Comparison of ENCODE assay signal across 30 cellular contexts in the genomic region with DNA sequence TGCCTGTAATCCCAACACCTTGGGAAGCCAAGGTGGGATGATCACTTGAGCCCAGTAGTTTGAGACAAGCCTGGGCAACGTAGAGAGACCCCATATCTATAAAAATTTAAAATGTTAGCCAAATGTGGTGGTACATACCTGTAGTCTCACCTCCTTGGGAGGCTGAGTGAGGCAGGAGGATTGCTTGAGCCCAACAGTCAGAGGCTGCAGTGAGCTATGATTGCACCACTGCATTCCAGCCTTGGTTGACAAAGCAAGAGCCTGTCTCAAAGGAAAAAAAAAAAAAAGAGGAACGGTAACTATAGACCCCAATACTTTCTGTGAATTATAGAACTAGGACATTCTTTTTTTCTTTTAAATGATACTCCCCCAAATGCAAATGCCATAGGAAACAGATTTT. TPM values are rescaled to one million over a fixed set of nuclear protein-coding genes. Genes with fewer than 3 reads are reported as not detected.
DNase-seq lines count a peak whose midpoint lies in the region; ATAC-seq, FAIRE-seq and TF ChIP-seq lines count a peak whose summit lies in the region.
"Had no signal": no experiment of that assay in that cellular context is flagged by ENCODE, and none has a peak within 500 bp of the region (broad histone marks: within the 10 kb centered on the region; RNA-seq: fewer than 3 reads in every experiment).

No MANE protein-coding gene starts in this region.

- H3K4me2 ChIP-seq in HepG2 (ENCODE audit: low read depth, low read length) = no peak overlapping the region
- H3K4me2 ChIP-seq: BLaER1 treated with 17β-estradiol and CSF1 and Interleukin-3, amounts not matched to agents 10 nM and 100 nM had no signal

- H3K36me3 Mint-ChIP-seq in Calu3 (ENCODE audit: insufficient read depth, unreplicated experiment) = peaks cover 53% of the 10 kb centered on the region
- peaks cover 0 to 1% of the 10 kb centered on the region in 2 donors for H3K36me3 Mint-ChIP-seq in activated T-cell treated with anti-CD3 and anti-CD28 coated beads, Interleukin-2, amount 50 U/mL, for 72 hours (ENCODE audit: insufficient read depth in 2 of 2)
- H3K36me3 Mint-ChIP-seq: CD8-positive, alpha-beta T cell had no signal

- no TSS peak for BruUV-seq in Calu3 (replicated peaks; lab: Mats Ljungman, UMichigan)
- no TSS peak for BruUV-seq in HepG2 (replicated peaks; lab: Mats Ljungman, UMichigan)

- no peak for TF ChIP-seq RAD21 in HepG2 (CRISPR knock-in tag; IDR thresholded peaks at IDR 0.05)

- in situ Hi-C loops in HepG2 (cut with HindIII; ENCODE audit: extremely low pct_ligation_motif_present, low pct_unique_long_range_greater_than_20kb) = no loop called here

- TF ChIP-seq CTCF in Calu3 (IDR thresholded peaks at IDR 0.05; ENCODE audit: unreplicated experiment) = no peak
- TF ChIP-seq CTCF in RWPE2 (IDR thresholded peaks at IDR 0.05; ENCODE audit: poor library complexity, severe bottlenecking) = no peak
- TF ChIP-seq CTCF in HepG2 (CRISPR knock-in tag; IDR thresholded peaks at IDR 0.05) = no peak
- TF ChIP-seq CTCF in upper lobe of left lung (IDR thresholded peaks at IDR 0.05) = no peak

- H3K4me1 Mint-ChIP-seq in Calu3 (ENCODE audit: low read depth, unreplicated experiment) = peaks cover 64% of the 10 kb centered on the region
- H3K4me1 Mint-ChIP-seq in activated T-cell treated with anti-CD3 and anti-CD28 coated beads, Interleukin-2, amount 50 U/mL, for 72 hours (ENCODE audit: low read depth) = no peaks in the 10 kb centered on the region

- H4K20me1 ChIP-seq in HepG2 (ENCODE audit: insufficient read depth, low read length) = no peaks in the 10 kb centered on the region

- H3K9ac ChIP-seq in HepG2 (ENCODE audit: insufficient read depth, low read depth, low read length) = no peak overlapping the region
- H3K9ac ChIP-seq: BLaER1 treated with 17β-estradiol and CSF1 and Interleukin-3, amounts not matched to agents 10 nM and 100 nM had no signal

- intact Hi-C loops in Calu3 (cut with micrococcal nuclease; ENCODE audit: unreplicated experiment) = no loop called here
- intact Hi-C loops in HepG2 (cut with micrococcal nuclease; ENCODE audit: unreplicated experiment) = no loop called here

- no peaks in the 10 kb centered on the region for H3K27me3 Mint-ChIP-seq in Calu3 (ENCODE audit: unreplicated experiment)
- peaks cover 28% of the 10 kb centered on the region for H3K27me3 Mint-ChIP-seq in activated T-cell treated with anti-CD3 and anti-CD28 coated beads, Interleukin-2, amount 50 U/mL, for 72 hours (ENCODE audit: low read depth)

- DNase-seq in Calu3 = no peak
- DNase-seq in RWPE2 (ENCODE audit: low spot score) = no peak
- DNase-seq in HepG2 (ENCODE audit: low spot score) = no peak
- no peak for DNase-seq in upper lobe of left lung
- no peak for DNase-seq in activated T-cell treated with anti-CD3 and anti-CD28 coated beads, Interleukin-2, amount 50 U/mL, for 72 hours
- DNase-seq in activated effector memory CD4-positive, alpha-beta T cell treated with Interleukin-2 at 50 U/mL for 16 hours = no peak
- DNase-seq in NCI-H187 (lab: John Stamatoyannopoulos, UW) = no peak
- DNase-seq: AML-193; Caco-2; CD8-positive, alpha-beta T cell; DMS 273 treated with DMSO at 0.1 percent for 48 hours; DMS79; EL; GDM1; GOT3; NCI-H1105; NCI-H1436 treated with DMSO at 0.1 percent for 48 hours; NCI-H1930; NCI-H2107; NCI-H446; NCI-H524 treated with DMSO at 0.1 percent for 48 hours; NK-92 treated with Interleukin-12 subunit alpha and Interleukin-12 subunit beta, amount 100 ng/mL, for 24 hours; SHP77 had no signal

- no peaks in the 10 kb centered on the region for H3K9me3 Mint-ChIP-seq in Calu3 (ENCODE audit: low read depth, unreplicated experiment)
- peaks cover 0 to 2% of the 10 kb centered on the region in 2 donors for H3K9me3 Mint-ChIP-seq in activated T-cell treated with anti-CD3 and anti-CD28 coated beads, Interleukin-2, amount 50 U/mL, for 72 hours
- H3K9me3 Mint-ChIP-seq: CD8-positive, alpha-beta T cell had no signal

- TF ChIP-seq EP300 in HepG2 (IDR thresholded peaks at IDR 0.05; ENCODE audit: low read depth in 2 of 2, low read length in 2 of 2) = no peak
- no peak for TF ChIP-seq EP300 in HepG2 (CRISPR knock-in tag; IDR thresholded peaks at IDR 0.05; ENCODE audit: borderline replicate concordance)
- TF ChIP-seq EP300 in upper lobe of left lung (IDR thresholded peaks at IDR 0.05) = no peak

- TF ChIP-seq POLR2A in HepG2 (IDR thresholded peaks at IDR 0.05; ENCODE audit: insufficient read depth in 1 of 2, low read depth in 2 of 2, low read length in 2 of 2) = no peak
- no peak for TF ChIP-seq POLR2A in upper lobe of left lung (IDR thresholded peaks at IDR 0.05)

- H3K9me3 ChIP-seq in RWPE2 (ENCODE audit: severe bottlenecking) (no peaks in the 10 kb centered on the region), HepG2 (ENCODE audit: low read length) (no peaks in the 10 kb centered on the region), upper lobe of left lung (no peaks in the 10 kb centered on the region)
- H3K9me3 ChIP-seq: Caco-2, HAP-1 had no signal

- CTCF ChIA-PET in Calu3 (lab: Charles Lee) (interaction anchor here (0.7 to 1.3 kb wide), 5 partner anchors 13 to 473 kb away, joined by 3 to 7 read pairs (median 4); no protein-coding TSS in a partner anchor), HepG2 (lab: Yijun Ruan, JAX; ENCODE audit: low intra/inter-chr PET ratio, low total read pairs) (no interaction called here)

- no peak overlapping the region for H3K4me3 Mint-ChIP-seq in Calu3 (ENCODE audit: low read depth, unreplicated experiment)
- no peak overlapping the region for H3K4me3 Mint-ChIP-seq in activated T-cell treated with anti-CD3 and anti-CD28 coated beads, Interleukin-2, amount 50 U/mL, for 72 hours
- H3K4me3 Mint-ChIP-seq: CD8-positive, alpha-beta T cell had no signal

- POLR2A ChIA-PET in HepG2 (lab: Yijun Ruan, JAX) = no interaction called here

- peak overlapping the region; percentile 50 for H3K27ac Mint-ChIP-seq in Calu3 (ENCODE audit: unreplicated experiment)
- H3K27ac Mint-ChIP-seq in activated T-cell treated with anti-CD3 and anti-CD28 coated beads, Interleukin-2, amount 50 U/mL, for 72 hours = no peak overlapping the region
- H3K27ac Mint-ChIP-seq: CD8-positive, alpha-beta T cell had no signal

- no peaks in the 10 kb centered on the region for H3K36me3 ChIP-seq in RWPE2 (ENCODE audit: low read depth)
- no peaks in the 10 kb centered on the region for H3K36me3 ChIP-seq in HepG2 (replicated peaks in 1 of 2; ENCODE audit: control insufficient read depth in 1 of 2, insufficient read depth in 2 of 2, low read length in 2 of 2)
- no peaks in the 10 kb centered on the region for H3K36me3 ChIP-seq in upper lobe of left lung
- H3K36me3 ChIP-seq: BLaER1 treated with 17β-estradiol and CSF1 and Interleukin-3, amounts not matched to agents 10 nM and 100 nM; HAP-1 had no signal

- no peaks in the 10 kb centered on the region for H3K27me3 ChIP-seq in RWPE2 (ENCODE audit: insufficient read depth, poor library complexity, severe bottlenecking)
- peaks cover 4 to 19% of the 10 kb centered on the region in 2 experiments; a peak in 4 of 5 replicates for H3K27me3 ChIP-seq in HepG2 (ENCODE audit: control insufficient read depth in 1 of 2, insufficient read depth in 2 of 2, low read length in 2 of 2)
- peaks cover 0 to under 1% (median 0%) of the 10 kb centered on the region in 4 donors for H3K27me3 ChIP-seq in upper lobe of left lung

- FAIRE-seq in HepG2 (lab: Jason Lieb, UNC) = no peak
- FAIRE-seq: A204.1, GM12878 had no signal

- H3K4me1 ChIP-seq in RWPE2 (ENCODE audit: insufficient read depth, poor library complexity, severe bottlenecking) (peaks cover 16% of the 10 kb centered on the region), HepG2 (ENCODE audit: insufficient read depth, low read length) (no peaks in the 10 kb centered on the region), upper lobe of left lung (peaks cover 0 to 20% (median 8%) of the 10 kb centered on the region in 4 donors)
- H3K4me1 ChIP-seq: Caco-2 had no signal

- H3K4me3 ChIP-seq in RWPE2 (ENCODE audit: severe bottlenecking) = no peak overlapping the region
- no peak overlapping the region for H3K4me3 ChIP-seq in HepG2 (replicated peaks in 1 of 3; ENCODE audit: insufficient read depth in 1 of 3, low read depth in 2 of 3, low read length in 3 of 3)
- no peak overlapping the region for H3K4me3 ChIP-seq in upper lobe of left lung
- H3K4me3 ChIP-seq: BLaER1 treated with 17β-estradiol and CSF1 and Interleukin-3, amounts not matched to agents 10 nM and 100 nM; GM12878; HAP-1 had no signal

- no peak overlapping the region for H2AFZ ChIP-seq in HepG2 (ENCODE audit: low read length)

- no peaks in the 10 kb centered on the region for H3K79me2 ChIP-seq in HepG2 (ENCODE audit: insufficient read depth, low read length)

- 2% methylated on average over 2 of the region's 2 CpGs for WGBS in HepG2 (ENCODE audit: low lambda C conversion rate)
- WGBS in upper lobe of left lung, 2 donors = 49 to 68% methylated on average over 2 of the region's 2 CpGs

- ATAC-seq in RWPE2 (ENCODE audit: low read depth) (no peak), HepG2 (no peak), upper lobe of left lung (ENCODE audit: low FRiP score in 2 of 2) (no peak)
- no peak for ATAC-seq in activated T-cell treated with anti-CD3 and anti-CD28 coated beads, Interleukin-2, amount 50 U/mL, for 72 hours (replicated peaks in 1 of 2)
- ATAC-seq: CD8-positive, alpha-beta T cell; GM12878; PC-3 had no signal

- H3K27ac ChIP-seq in RWPE2 (ENCODE audit: poor library complexity, severe bottlenecking) (peak overlapping the region; percentile 41), HepG2 (ENCODE audit: extremely low read length, insufficient read depth, low read length) (no peak overlapping the region), upper lobe of left lung (peak overlapping the region in 3 of 4 donors; percentile 38 to 71 (median 54))
- H3K27ac ChIP-seq: BLaER1 treated with 17β-estradiol and CSF1 and Interleukin-3, amounts not matched to agents 10 nM and 100 nM had no signal

RNA-seq across cellular contexts. Expression of gene TMC5, which starts 1.8 kb away (rescaled TPM):
- total RNA-seq in Calu3 (2022) (117 and 149 TPM in 2 replicates), HepG2 (2016; rRNA removed; fragmentation: Illumina TruSeq; extraction: Trizol) (0.09 and 0.34 TPM in 2 replicates), upper lobe of left lung (10 to 100 TPM; 37.1 to 99.5 (median 62.4) TPM)
- total RNA-seq in HepG2 (2016; cell fraction: cytosol; rRNA removed; fragmentation: Illumina TruSeq; extraction: Trizol; ENCODE audit: low read depth) = 0.30 TPM in 1 of 2 replicates, not detected in the other
- total RNA-seq in HepG2 (2016; cell fraction: insoluble cytoplasmic fraction; rRNA removed; fragmentation: Illumina TruSeq; extraction: Trizol) = not detected in 2 replicates
- 0.09 and 0.10 TPM in 2 replicates for total RNA-seq in HepG2 (2016; cell fraction: membrane; rRNA removed; fragmentation: Illumina TruSeq; extraction: Trizol)
- total RNA-seq in HepG2 (2016; cell fraction: nucleus; rRNA removed; fragmentation: Illumina TruSeq; extraction: Trizol) = not detected in 2 replicates
- 0.41 and 0.63 TPM in 2 replicates for polyA plus RNA-seq in HepG2 (2011; rRNA removed)
- polyA plus RNA-seq in HepG2 (2011; cell fraction: cytosol; rRNA removed) = 0.35 and 0.49 TPM in 2 replicates
- 0.21 TPM in 1 of 2 replicates, not detected in the other for polyA plus RNA-seq in HepG2 (2011; cell fraction: nucleus; rRNA removed)
- 0.25 and 0.96 TPM in 2 replicates for polyA plus RNA-seq in HepG2 (2012)
- polyA plus RNA-seq in HepG2 (2016; cell fraction: cytosol; fragmentation: Illumina TruSeq; extraction: Trizol; ENCODE audit: low read depth) = 0.17 and 0.26 TPM in 2 replicates
- not detected in 2 replicates for polyA plus RNA-seq in HepG2 (2016; cell fraction: insoluble cytoplasmic fraction; fragmentation: Illumina TruSeq; extraction: Trizol; ENCODE audit: low read depth)
- 0.24 and 0.28 TPM in 2 replicates for polyA plus RNA-seq in HepG2 (2016; cell fraction: membrane; fragmentation: Illumina TruSeq; extraction: Trizol; ENCODE audit: low read depth)
- polyA plus RNA-seq in HepG2 (2016; cell fraction: nucleus; fragmentation: Illumina TruSeq; extraction: Trizol; ENCODE audit: insufficient read depth, low read depth) = not detected in 2 replicates
- polyA minus RNA-seq in HepG2 (2011; rRNA and poly(A)+ RNA removed; ENCODE audit: low replicate concordance) = 0.32 and 20.8 TPM in 2 replicates
- polyA minus RNA-seq in HepG2 (2011; cell fraction: cytosol; rRNA and poly(A)+ RNA removed) = 0.20 TPM in 1 of 2 replicates, not detected in the other
- polyA minus RNA-seq in HepG2 (2011; cell fraction: nucleus; rRNA and poly(A)+ RNA removed) = 0.99 TPM in 1 of 2 replicates, not detected in the other
- total RNA-seq in activated T-cell treated with anti-CD3 and anti-CD28 coated beads, Interleukin-2, amount 50 U/mL, for 72 hours = not detected
- total RNA-seq: CD8-positive, alpha-beta T cell; GM12878; RPMI7951; SK-MEL-5 had no signal

Comparison
In these comparisons a context has a peak if more than half of its experiments do, and no peak if none do; other contexts are left out.
1. RNA of gene TMC5, which starts 1.8 kb away (total RNA-seq): 117 to 149 TPM in Calu3 and 37.1 to 99.5 TPM in upper lobe of left lung; 0.09 to 0.34 TPM in HepG2 and not detected in activated T-cell treated with anti-CD3 and anti-CD28 coated beads, Interleukin-2, amount 50 U/mL, for 72 hours; every median in the first group is over 10 times any median in the second.